ENCODE assay signal across 8 cellular contexts in the genomic region with DNA sequence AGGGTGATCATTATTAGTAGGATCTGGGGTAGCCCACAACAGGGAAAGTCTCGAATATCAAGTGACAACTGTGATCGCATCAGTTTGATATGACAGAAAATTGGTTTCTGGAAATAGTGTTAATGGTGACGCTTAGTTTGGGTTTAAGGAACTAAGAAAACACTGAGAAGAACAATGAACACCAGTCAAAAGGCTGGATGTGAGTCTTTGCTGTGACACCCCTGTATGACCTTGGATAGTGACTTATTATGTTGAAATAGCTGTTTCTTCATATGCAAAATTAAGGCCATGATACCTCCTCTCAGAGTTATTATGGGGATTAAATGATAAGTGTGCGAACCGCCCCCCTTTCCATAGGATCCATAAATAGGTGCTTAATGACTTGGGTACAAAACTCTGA. TPM values are rescaled to one million over a fixed set of nuclear protein-coding genes. Genes with fewer than 3 reads are reported as not detected.
A peak's percentile ranks its signal among the peaks of the same experiment; 100 is the strongest.
DNase-seq lines count a peak whose midpoint lies in the region; ATAC-seq and TF ChIP-seq lines count a peak whose summit lies in the region.

No MANE protein-coding gene starts in this region.

- H3K4me1 Mint-ChIP-seq in activated naive CD4-positive, alpha-beta T cell treated with anti-CD3 and anti-CD28 coated beads, Interleukin-2, amount 10 ng/mL, durations not matched to agents 7 days and 5 days: peaks cover 44% of the 10 kb centered on the region
- peaks cover 36% of the 10 kb centered on the region for H3K4me1 Mint-ChIP-seq in type B pancreatic cell (ENCODE audit: unreplicated experiment)

- H3K9me3 ChIP-seq in left lung: no peaks in the 10 kb centered on the region

- CTCF ChIA-PET in activated naive CD4-positive, alpha-beta T cell treated with anti-CD3 and anti-CD28 coated beads, Interleukin-2, amount 10 ng/mL, durations not matched to agents 7 days and 5 days (lab: Charles Lee): interaction anchor here (0.6 to 1.5 kb wide), 2 partner anchors 34 to 443 kb away, joined by 3 to 9 read pairs; no protein-coding TSS in a partner anchor

- H3K36me3 ChIP-seq in left lung: no peaks in the 10 kb centered on the region

- peak overlapping the region; percentile 92 to 93 for H3K27ac ChIP-seq in left lung

- peak overlapping the region; percentile 83 for H3K27ac Mint-ChIP-seq in activated naive CD4-positive, alpha-beta T cell treated with anti-CD3 and anti-CD28 coated beads, Interleukin-2, amount 10 ng/mL, durations not matched to agents 7 days and 5 days
- H3K27ac Mint-ChIP-seq in activated naive CD4-positive, alpha-beta T cell treated with anti-CD3 and anti-CD28 coated beads, Interleukin-2, amount 50 U/mL, for 72 hours: peak overlapping the region; percentile 88 to 90
- H3K27ac Mint-ChIP-seq in type B pancreatic cell: peak overlapping the region; percentile 93

- TF ChIP-seq CTCF in left lung (IDR thresholded peaks at IDR 0.05) (no peak), type B pancreatic cell (conservative IDR thresholded peaks at IDR 0.05) (no peak)

- H3K9me3 Mint-ChIP-seq in activated naive CD4-positive, alpha-beta T cell treated with anti-CD3 and anti-CD28 coated beads, Interleukin-2, amount 10 ng/mL, durations not matched to agents 7 days and 5 days: no peaks in the 10 kb centered on the region
- no peaks in the 10 kb centered on the region for H3K9me3 Mint-ChIP-seq in activated naive CD4-positive, alpha-beta T cell treated with anti-CD3 and anti-CD28 coated beads, Interleukin-2, amount 50 U/mL, for 72 hours
- H3K9me3 Mint-ChIP-seq in type B pancreatic cell: no peaks in the 10 kb centered on the region

- H3K36me3 Mint-ChIP-seq in activated naive CD4-positive, alpha-beta T cell treated with anti-CD3 and anti-CD28 coated beads, Interleukin-2, amount 10 ng/mL, durations not matched to agents 7 days and 5 days: peaks cover 13% of the 10 kb centered on the region
- H3K36me3 Mint-ChIP-seq in activated naive CD4-positive, alpha-beta T cell treated with anti-CD3 and anti-CD28 coated beads, Interleukin-2, amount 50 U/mL, for 72 hours: peaks cover 5 to 26% of the 10 kb centered on the region in 2 donors
- H3K36me3 Mint-ChIP-seq in type B pancreatic cell: peaks cover 13% of the 10 kb centered on the region

- no peaks in the 10 kb centered on the region for H3K27me3 ChIP-seq in left lung

- ATAC-seq in activated naive CD4-positive, alpha-beta T cell treated with anti-CD3 and anti-CD28 coated beads, Interleukin-2, amount 50 U/mL, for 72 hours: no peak
- no peak for ATAC-seq in left lung

- peak overlapping the region; percentile 86 to 95 for H3K4me3 ChIP-seq in left lung

- H3K4me3 Mint-ChIP-seq in activated naive CD4-positive, alpha-beta T cell treated with anti-CD3 and anti-CD28 coated beads, Interleukin-2, amount 10 ng/mL, durations not matched to agents 7 days and 5 days: peak overlapping the region; percentile 96
- peak overlapping the region; percentile 95 for H3K4me3 Mint-ChIP-seq in type B pancreatic cell

- no peak for DNase-seq in activated naive CD4-positive, alpha-beta T cell treated with anti-CD3 and anti-CD28 coated beads, Interleukin-2, amount 10 ng/mL, durations not matched to agents 7 days and 5 days
- DNase-seq in activated naive CD4-positive, alpha-beta T cell treated with Interleukin-2 at 50 U/mL for 16 hours: no peak
- no peak for DNase-seq in activated naive CD4-positive, alpha-beta T cell treated with anti-CD3 and anti-CD28 coated beads, Interleukin-2, amount 50 U/mL, for 72 hours (ENCODE audit: low spot score in 2 of 2)
- DNase-seq in left lung (no peak), type B pancreatic cell (ENCODE audit: extremely low spot score, unreplicated experiment) (no peak), SW 1271 (lab: John Stamatoyannopoulos, UW) (no peak), cerebellar cortex (ENCODE audit: low spot score) (no peak), NCI-H1694 treated with DMSO at 0.1 percent for 48 hours (lab: John Stamatoyannopoulos, UW) (no peak)

- peaks cover 9 to 54% of the 10 kb centered on the region in 2 donors for H3K4me1 ChIP-seq in left lung

- intact Hi-C loops in left lung (cut with DNase I): no loop called here

- H3K27me3 Mint-ChIP-seq in activated naive CD4-positive, alpha-beta T cell treated with anti-CD3 and anti-CD28 coated beads, Interleukin-2, amount 10 ng/mL, durations not matched to agents 7 days and 5 days: no peaks in the 10 kb centered on the region
- no peaks in the 10 kb centered on the region for H3K27me3 Mint-ChIP-seq in type B pancreatic cell

RNA-seq across cellular contexts. Expression of gene DNAJC25, which starts 0.9 kb away (rescaled TPM):
- total RNA-seq in activated naive CD4-positive, alpha-beta T cell treated with anti-CD3 and anti-CD28 coated beads, Interleukin-2, amount 50 U/mL, for 72 hours: 1 to 10 TPM; 4.2 to 4.4 TPM
- 1 to 10 TPM; 5.4 to 7.8 TPM for total RNA-seq in left lung
- total RNA-seq in type B pancreatic cell (ENCODE audit: low replicate concordance): 9.6 and 13.9 TPM in 2 replicates

RNA-seq across cellular contexts. Expression of gene GNG10, which starts 29.4 kb away (rescaled TPM):
- 10 to 100 TPM in 1 of 2 donors, 1 to 10 TPM in 1; 7.0 to 27.3 TPM for total RNA-seq in activated naive CD4-positive, alpha-beta T cell treated with anti-CD3 and anti-CD28 coated beads, Interleukin-2, amount 50 U/mL, for 72 hours
- 10 to 100 TPM; 46.3 to 56.9 TPM for total RNA-seq in left lung
- total RNA-seq in type B pancreatic cell (ENCODE audit: low replicate concordance): 32.6 and 62.2 TPM in 2 replicates

RNA-seq across cellular contexts. Expression of gene PTGR1, which starts 32.6 kb away (rescaled TPM):
- 10 to 100 TPM in 1 of 2 donors, under 1 TPM in 1; 0.59 to 14.5 TPM for total RNA-seq in activated naive CD4-positive, alpha-beta T cell treated with anti-CD3 and anti-CD28 coated beads, Interleukin-2, amount 50 U/mL, for 72 hours
- total RNA-seq in left lung: 10 to 100 TPM; 51.5 to 63.9 TPM
- 67.3 and 75.4 TPM in 2 replicates for total RNA-seq in type B pancreatic cell (ENCODE audit: low replicate concordance)
